In the genomic region with DNA sequence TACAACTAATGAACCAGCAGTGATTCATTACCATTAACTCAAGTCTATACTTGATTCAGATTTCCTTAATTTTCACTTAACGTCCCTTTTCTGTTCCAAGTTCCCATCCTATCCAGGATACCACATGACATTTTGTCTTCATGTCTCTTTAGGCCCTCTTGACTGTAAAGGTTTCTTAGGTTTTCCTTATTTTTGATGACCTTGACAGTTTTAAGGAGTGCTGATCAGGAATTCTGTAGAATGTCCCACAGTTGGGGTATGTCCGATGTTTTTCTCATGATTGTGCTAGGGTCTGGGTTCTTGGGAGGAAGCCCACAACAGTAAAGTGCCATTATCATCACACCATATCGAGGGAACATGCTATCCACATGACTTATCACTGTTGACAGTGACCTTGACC, we compare ENCODE assay signal across 30 cellular contexts.
"Had no signal": no experiment of that assay in that cellular context is flagged by ENCODE, and none has a peak within 500 bp of the region (broad histone marks: within the 10 kb centered on the region; RNA-seq: fewer than 3 reads in every experiment).

No MANE protein-coding gene starts in this region.

- H3K4me3 ChIP-seq: esophagus muscularis mucosa, gastrocnemius medialis, heart left ventricle had no signal

- FAIRE-seq: astrocyte, colon had no signal

- DNase-seq: activated B cell treated with CpG ODN at 0.5 μM for 24 hours; activated CD4-positive, alpha-beta T cell treated with anti-CD3 and anti-CD28 coated beads for 48 hours; activated CD4-positive, alpha-beta T cell treated with anti-CD3 and anti-CD28 coated beads, Interleukin-2, amount 50 U/mL, for 1 hour; activated CD4-positive, alpha-beta T cell treated with anti-CD3 and anti-CD28 coated beads, Interleukin-2, amount 50 U/mL, for 48 hours; activated CD8-positive, alpha-beta memory T cell treated with anti-CD3 and anti-CD28 coated beads for 24 hours; activated CD8-positive, alpha-beta T cell treated with anti-CD3 and anti-CD28 coated beads for 36 hours; activated effector memory CD4-positive, alpha-beta T cell treated with Interleukin-2 at 50 U/mL for 16 hours; activated gamma-delta T cell treated with Interleukin-2 at 50 U/mL for 16 hours; activated naive CD4-positive, alpha-beta T cell treated with anti-CD3 and anti-CD28 coated beads, Interleukin-2, amount 50 U/mL, for 16 hours; activated naive CD4-positive, alpha-beta T cell treated with Interleukin-2 at 50 U/mL for 16 hours; activated T-cell treated with anti-CD3 and anti-CD28 coated beads, Interleukin-2, amount 50 U/mL, for 4 hours; amniotic stem cell; anterior cingulate cortex; brain microvascular endothelial cell; caudate nucleus; effector CD8-positive, alpha-beta T cell; erythroblast; foreskin keratinocyte; gastrocnemius medialis; glutamatergic neuron; heart left ventricle; T-helper 1 cell; T-helper 17 cell; T1000; WERI-Rb-1 had no signal

- H3K9me3 ChIP-seq: esophagus muscularis mucosa, gastrocnemius medialis, heart left ventricle had no signal

- H3K4me1 ChIP-seq: esophagus muscularis mucosa, foreskin keratinocyte, gastrocnemius medialis, heart left ventricle had no signal

- H3K36me3 ChIP-seq: brain microvascular endothelial cell, esophagus muscularis mucosa, gastrocnemius medialis, heart left ventricle, WERI-Rb-1 had no signal

- H3K27ac ChIP-seq: brain microvascular endothelial cell, esophagus muscularis mucosa, foreskin keratinocyte, gastrocnemius medialis, heart left ventricle, WERI-Rb-1 had no signal

- H3K27me3 ChIP-seq: esophagus muscularis mucosa, gastrocnemius medialis had no signal

- ATAC-seq: activated CD4-positive, CD25-positive, alpha-beta regulatory T cell treated with anti-CD3 and anti-CD28 coated beads, Interleukin-2, amount 50 U/mL, for 24 hours; activated CD8-positive, alpha-beta T cell treated with anti-CD3 and anti-CD28 coated beads for 36 hours; activated T-cell treated with anti-CD3 and anti-CD28 coated beads, Interleukin-2, amount 50 U/mL, for 4 hours; activated T-helper 17 cell treated with anti-CD3 and anti-CD28 coated beads, Interleukin-2, amount 50 U/mL, for 72 hours; foreskin keratinocyte; gastrocnemius medialis; heart left ventricle; T-helper 17 cell had no signal
